1 cellular context compared by ENCODE assay signal in genomic region chr12:32896438-32897275, GRCh38.
TF ChIP-seq lines count a peak whose summit lies in the region.

Gene PKP2, minus strand, starts transcription at chr12:32896777. Its CDS starts 46 bp downstream, at chr12:32896731.

TF ChIP-seq in SK-N-SH treated with all-trans-retinoic acid at 6 μM for 48 hours, 23 proteins besides CTCF, POLR2A, EP300 and RAD21 (continued from another document):
- TF ChIP-seq PATZ1 (CRISPR knock-in tag; IDR thresholded peaks at IDR 0.05; ENCODE audit: borderline replicate concordance) = no peak
- no peak for TF ChIP-seq OSR1 (CRISPR knock-in tag; IDR thresholded peaks at IDR 0.05)
- TF ChIP-seq ZNF565 (CRISPR knock-in tag; conservative IDR thresholded peaks at IDR 0.05; ENCODE audit: low read depth) = no peak
